ENCODE assay signal across 18 cellular contexts in the genomic region with DNA sequence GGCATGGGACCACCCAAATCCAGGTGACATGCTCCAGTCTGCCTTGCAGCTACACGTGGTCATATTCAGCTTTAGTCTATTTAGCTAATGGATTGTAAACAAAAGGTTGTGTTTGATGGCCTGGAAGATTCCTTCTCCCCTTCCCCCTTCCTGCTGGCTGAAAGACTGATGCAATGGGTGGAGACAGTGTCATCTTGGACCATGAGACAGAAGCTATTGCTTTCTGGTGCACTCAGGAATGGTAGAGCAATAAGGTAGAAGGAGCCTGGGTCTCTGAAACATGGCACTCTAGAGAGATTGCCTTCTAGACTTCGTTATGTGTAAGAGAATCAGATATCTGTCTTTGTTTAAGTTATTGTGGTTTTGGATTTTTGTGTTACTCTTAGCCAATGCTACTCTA. TPM values are rescaled to one million over a fixed set of nuclear protein-coding genes. Genes with fewer than 3 reads are reported as not detected.
DNase-seq lines count a peak whose midpoint lies in the region; ATAC-seq, FAIRE-seq and TF ChIP-seq lines count a peak whose summit lies in the region.
"Had no signal": no experiment of that assay in that cellular context is flagged by ENCODE, and none has a peak within 500 bp of the region (broad histone marks: within the 10 kb centered on the region; RNA-seq: fewer than 3 reads in every experiment).

No MANE protein-coding gene starts in this region.

- no peak for TF ChIP-seq EP300 in K562 (IDR thresholded peaks at IDR 0.05; ENCODE audit: low read length)

- 0% methylated on average over 2 of the region's 2 CpGs for WGBS in K562 (ENCODE audit: insufficient coverage, low coverage, missing lambda C conversion rate)

- H3K36me3 ChIP-seq in K562 (ENCODE audit: control insufficient read depth, insufficient read depth, low read length), result no peaks in the 10 kb centered on the region
- no peaks in the 10 kb centered on the region for H3K36me3 ChIP-seq in neural progenitor cell
- no peaks in the 10 kb centered on the region for H3K36me3 ChIP-seq in BE2C
- H3K36me3 ChIP-seq: BLaER1 treated with 17β-estradiol and CSF1 and Interleukin-3, amounts not matched to agents 10 nM and 100 nM had no signal

- H3K27me3 ChIP-seq in K562 (ENCODE audit: control insufficient read depth in 2 of 2, insufficient read depth in 2 of 2, low read length in 2 of 2), result no peaks in the 10 kb centered on the region
- no peaks in the 10 kb centered on the region for H3K27me3 ChIP-seq in neural progenitor cell
- no peaks in the 10 kb centered on the region for H3K27me3 ChIP-seq in BE2C
- H3K27me3 ChIP-seq: BLaER1 treated with 17β-estradiol and CSF1 and Interleukin-3, amounts not matched to agents 10 nM and 100 nM had no signal

- H2AFZ ChIP-seq in K562 (ENCODE audit: low read depth, low read length), result no peak overlapping the region
- H2AFZ ChIP-seq in neural progenitor cell (replicated peaks), result no peak overlapping the region
- H2AFZ ChIP-seq: GM23248 had no signal

- H4K20me1 ChIP-seq in K562 (replicated peaks; ENCODE audit: control insufficient read depth, insufficient read depth, low read length) (no peaks in the 10 kb centered on the region), neural progenitor cell (ENCODE audit: low read depth) (no peaks in the 10 kb centered on the region)
- H4K20me1 ChIP-seq: BLaER1 treated with 17β-estradiol and CSF1 and Interleukin-3, amounts not matched to agents 10 nM and 100 nM had no signal

- peaks cover 3% of the 10 kb centered on the region for H3K27me3 Mint-ChIP-seq in neural progenitor cell (ENCODE audit: insufficient read depth, low read depth)

- in situ Hi-C loops in K562 (cut with MboI), result no loop called here

- no peak for FAIRE-seq in K562 (lab: Jason Lieb, UNC)
- FAIRE-seq: HTR-8/SVneo had no signal

- CTCF ChIA-PET in K562 (lab: Yijun Ruan, JAX; ENCODE audit: low intra/inter-chr PET ratio), result no interaction called here

- H3K79me2 ChIP-seq in K562 (ENCODE audit: control insufficient read depth, insufficient read depth, low read length), result no peaks in the 10 kb centered on the region
- H3K79me2 ChIP-seq in neural progenitor cell (ENCODE audit: low read depth), result no peaks in the 10 kb centered on the region

- peak; percentile 51 for ATAC-seq in K562
- no peak for ATAC-seq in GM19452 (IDR thresholded peaks at IDR 0.05; ENCODE audit: unreplicated experiment)
- ATAC-seq: CD8-positive, alpha-beta T cell had no signal

- no peak for TF ChIP-seq RAD21 in K562 (CRISPR knock-in tag; conservative IDR thresholded peaks at IDR 0.05 in 1 of 2, IDR thresholded peaks at IDR 0.05 in 1 of 2)

- H3K4me2 ChIP-seq in K562 (ENCODE audit: insufficient read depth, low read length) (no peak overlapping the region), neural progenitor cell (no peak overlapping the region)
- H3K4me2 ChIP-seq: BLaER1 treated with 17β-estradiol and CSF1 and Interleukin-3, amounts not matched to agents 10 nM and 100 nM had no signal

- TF ChIP-seq CTCF in K562 (IDR thresholded peaks at IDR 0.05 in 2 of 3, conservative IDR thresholded peaks at IDR 0.05 in 1 of 3; ENCODE audit: insufficient read depth in 2 of 3, low read depth in 1 of 3, low read length in 3 of 3) (no peak), neural progenitor cell (IDR thresholded peaks at IDR 0.05) (no peak), BE2C (IDR thresholded peaks at IDR 0.05; ENCODE audit: low read depth, low read length) (no peak)

- H3K36me3 Mint-ChIP-seq in neural progenitor cell, result peaks cover 27% of the 10 kb centered on the region
- H3K36me3 Mint-ChIP-seq: CD8-positive, alpha-beta T cell; IgD-negative memory B cell had no signal

- peak overlapping the region; percentile 14 for H3K27ac Mint-ChIP-seq in neural progenitor cell
- H3K27ac Mint-ChIP-seq: CD8-positive, alpha-beta T cell had no signal

- no peak overlapping the region for H3K4me3 Mint-ChIP-seq in neural progenitor cell
- H3K4me3 Mint-ChIP-seq: CD8-positive, alpha-beta T cell; IgD-negative memory B cell had no signal

- no peaks in the 10 kb centered on the region for H3F3A ChIP-seq in neural progenitor cell (ENCODE audit: low read depth)

- H3K4me1 ChIP-seq in K562 (replicated peaks in 1 of 2; ENCODE audit: control insufficient read depth in 2 of 2, insufficient read depth in 2 of 2, low read length in 2 of 2) (no peaks in the 10 kb centered on the region), neural progenitor cell (no peaks in the 10 kb centered on the region), BE2C (no peaks in the 10 kb centered on the region)

- no peaks in the 10 kb centered on the region for H3K4me1 Mint-ChIP-seq in neural progenitor cell
- H3K4me1 Mint-ChIP-seq: IgD-negative memory B cell had no signal

- intact Hi-C loops in K562 (cut with micrococcal nuclease), result no loop called here

- no TSS peak for BruUV-seq in K562 (replicated peaks; lab: Mats Ljungman, UMichigan)

- TF ChIP-seq POLR2A in K562 (conservative IDR thresholded peaks at IDR 0.05), result no peak

- peak; percentile 43 for DNase-seq in NCI-H2171 treated with DMSO at 0.1 percent for 48 hours (lab: John Stamatoyannopoulos, UW)
- no peak for DNase-seq in NCI-H2171 (lab: John Stamatoyannopoulos, UW)
- peak; percentile 18 for DNase-seq in NCI-H69 (lab: John Stamatoyannopoulos, UW)
- DNase-seq in K562 (ENCODE audit: extremely low read depth in 1 of 4, low spot score in 3 of 4), result no peak
- DNase-seq in neural progenitor cell (ENCODE audit: low spot score), result no peak
- DNase-seq in BE2C, result no peak
- DNase-seq in NCI-H2107 treated with DMSO at 0.1 percent for 48 hours (lab: John Stamatoyannopoulos, UW; ENCODE audit: unreplicated experiment), result no peak
- DNase-seq: 8988T; Calu3; CD8-positive, alpha-beta T cell; DMS79 treated with DMSO at 0.1 percent for 48 hours; GF-D8; GM23248; H7 had no signal

- POLR2A ChIA-PET in K562 (lab: Yijun Ruan, JAX), result interaction anchor here (0.9 kb wide), 1 partner anchor 86 kb away, joined by 3 read pairs; no protein-coding TSS in a partner anchor

- H3K9ac ChIP-seq in K562 (ENCODE audit: insufficient read depth in 1 of 2, low read depth in 2 of 2, low read length in 2 of 2) (no peak overlapping the region), neural progenitor cell (no peak overlapping the region)
- H3K9ac ChIP-seq: BLaER1 treated with 17β-estradiol and CSF1 and Interleukin-3, amounts not matched to agents 10 nM and 100 nM; GM23248 had no signal

- no peak overlapping the region for H3K4me3 ChIP-seq in K562
- H3K4me3 ChIP-seq in neural progenitor cell, result no peak overlapping the region
- no peak overlapping the region for H3K4me3 ChIP-seq in BE2C (ENCODE audit: low read depth, low read length)
- H3K4me3 ChIP-seq: BLaER1 treated with 17β-estradiol and CSF1 and Interleukin-3, amounts not matched to agents 10 nM and 100 nM; GM23248 had no signal

- H3K9me3 ChIP-seq in K562 (replicated peaks; ENCODE audit: control insufficient read depth, insufficient read depth, low read depth, low read length) (no peaks in the 10 kb centered on the region), neural progenitor cell (ENCODE audit: low read depth) (no peaks in the 10 kb centered on the region), BE2C (no peaks in the 10 kb centered on the region)

- H3K9me1 ChIP-seq in K562 (ENCODE audit: control insufficient read depth, insufficient read depth, low read length), result no peaks in the 10 kb centered on the region

- H3K9me3 Mint-ChIP-seq in neural progenitor cell, result peaks cover 5% of the 10 kb centered on the region
- H3K9me3 Mint-ChIP-seq: CD8-positive, alpha-beta T cell had no signal

- no peak overlapping the region for H3K27ac ChIP-seq in K562 (ENCODE audit: extremely low read depth, low read depth, low read length)
- H3K27ac ChIP-seq in neural progenitor cell, result no peak overlapping the region
- H3K27ac ChIP-seq: BLaER1 treated with 17β-estradiol and CSF1 and Interleukin-3, amounts not matched to agents 10 nM and 100 nM; GM23248 had no signal

TF ChIP-seq in K562, 482 proteins besides CTCF, POLR2A, EP300 and RAD21 (continues in another document):
- TF ChIP-seq MYC (IDR thresholded peaks at IDR 0.05; ENCODE audit: low read depth, low read length) (0 out of 2 replicates have a peak, but pooled peaks have one; percentile 18), MYC (CRISPR knock-in tag; IDR thresholded peaks at IDR 0.05; ENCODE audit: borderline replicate concordance, low read depth) (no peak), RBBP5 (IDR thresholded peaks at IDR 0.05; ENCODE audit: borderline replicate concordance, insufficient read depth, low read length, poor library complexity, severe bottlenecking) (no peak), CCAR2 (IDR thresholded peaks at IDR 0.05; ENCODE audit: low read depth, low read length) (no peak), NR4A1 (CRISPR knock-in tag; IDR thresholded peaks at IDR 0.05) (no peak), NR4A1 (tag; IDR thresholded peaks at IDR 0.05) (no peak)
- TF ChIP-seq, protein P1, sequence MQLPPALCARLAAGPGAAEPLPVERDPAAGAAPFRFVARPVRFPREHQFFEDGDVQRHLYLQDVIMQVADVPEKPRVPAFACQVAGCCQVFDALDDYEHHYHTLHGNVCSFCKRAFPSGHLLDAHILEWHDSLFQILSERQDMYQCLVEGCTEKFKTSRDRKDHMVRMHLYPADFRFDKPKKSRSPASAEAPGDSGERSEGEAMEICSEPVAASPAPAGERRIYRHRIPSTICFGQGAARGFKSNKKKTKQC (CRISPR knock-in tag; IDR thresholded peaks at IDR 0.05), result no peak

RNA-seq across cellular contexts. Expression of a gene that starts 25.7 kb away (rescaled TPM):
- total RNA-seq in K562 (2011; cell fraction: chromatin; rRNA removed; ENCODE audit: low replicate concordance), result not detected in 2 replicates
- not detected in 2 replicates for total RNA-seq in K562 (2011; cell fraction: nucleolus; rRNA removed)
- total RNA-seq in K562 (2011; cell fraction: nucleoplasm; rRNA removed), result not detected in 2 replicates
- total RNA-seq in K562 (2014; rRNA removed), result 0.16 TPM in 1 of 2 replicates, not detected in the other
- 0.13 and 0.15 TPM in 2 replicates for total RNA-seq in K562 (2014; rRNA removed; fragmentation: Illumina TruSeq; extraction: Trizol)
- 0.14 and 0.15 TPM in 2 replicates for total RNA-seq in K562 (2015; rRNA removed; fragmentation: Illumina TruSeq; extraction: Trizol)
- 0.09 and 0.20 TPM in 2 replicates for total RNA-seq in K562 (2021)
- polyA plus RNA-seq in K562 (2011; rRNA removed), result 0.04 TPM in 1 of 2 replicates, not detected in the other
- polyA plus RNA-seq in K562 (2011; cell fraction: cytosol; rRNA removed), result 0.06 TPM in 1 of 2 replicates, not detected in the other
- polyA plus RNA-seq in K562 (2011; cell fraction: nucleus; rRNA removed), result not detected in 2 replicates
- 0.21 and 0.42 TPM in 2 replicates for polyA plus RNA-seq in K562 (2012)
- 0.10 and 0.22 TPM in 2 replicates for polyA plus RNA-seq in K562 (2014; fragmentation: Illumina TruSeq; extraction: Trizol)
- polyA plus RNA-seq in K562 (2014; fragmentation: Nextera tagmentation; extraction: Ambion mirVana), result under 1 TPM; 0.04 to 0.22 TPM
- 0.33 and 0.53 TPM in 2 replicates for polyA plus RNA-seq in K562 (2014; rRNA removed)
- polyA minus RNA-seq in K562 (2011; rRNA and poly(A)+ RNA removed), result not detected in 2 replicates
- polyA minus RNA-seq in K562 (2011; cell fraction: cytosol; rRNA and poly(A)+ RNA removed), result not detected in 2 replicates
- polyA minus RNA-seq in K562 (2011; cell fraction: nucleus; rRNA and poly(A)+ RNA removed), result not detected in 2 replicates
- 9.0 and 9.1 TPM in 2 replicates for total RNA-seq in neural progenitor cell (ENCODE audit: low replicate concordance)
- not detected for polyA plus RNA-seq in BE2C (2012; ENCODE audit: insufficient read depth, insufficient read length, low read depth)
- total RNA-seq: CD8-positive, alpha-beta T cell had no signal
- polyA plus RNA-seq: IgD-negative memory B cell had no signal

Comparison
In these comparisons a context has a peak if more than half of its experiments do, and no peak if none do; other contexts are left out.
1. DNase-seq: peak in NCI-H2171 treated with DMSO at 0.1 percent for 48 hours (single experiment) and NCI-H69 (single experiment); none in NCI-H2171 (single experiment), K562 (0 of 4), neural progenitor cell (single experiment), BE2C (single experiment) and NCI-H2107 treated with DMSO at 0.1 percent for 48 hours (single experiment).